In genomic region chr17:59107306-59107670, GRCh38 we compare ENCODE assay signal across 8 cellular contexts. TPM values are rescaled to one million over a fixed set of nuclear protein-coding genes. Genes with fewer than 3 reads are reported as not detected.
DNase-seq lines count a peak whose midpoint lies in the region; ATAC-seq and TF ChIP-seq lines count a peak whose summit lies in the region.

No MANE protein-coding gene starts in this region.

- H3K36me3 ChIP-seq in ascending aorta (peaks cover 3 to 6% of the 10 kb centered on the region in 2 donors), right lobe of liver (no peaks in the 10 kb centered on the region), transverse colon (peaks cover 0 to 1% (median 0%) of the 10 kb centered on the region in 4 donors)

- DNase-seq in activated CD8-positive, alpha-beta memory T cell treated with anti-CD3 and anti-CD28 coated beads, Interleukin-2, amount 10 ng/mL, durations not matched to agents 7 days and 5 days: no peak
- DNase-seq in activated CD8-positive, alpha-beta memory T cell treated with anti-CD3 and anti-CD28 coated beads, Interleukin-2, amount 50 U/mL, for 4 hours: no peak
- DNase-seq in ascending aorta (ENCODE audit: low spot score in 2 of 2): no peak
- no peak for DNase-seq in right lobe of liver
- no peak for DNase-seq in transverse colon
- DNase-seq in activated CD4-positive, CD25-positive, alpha-beta regulatory T cell (lab: John Stamatoyannopoulos, UW): no peak
- no peak for DNase-seq in stimulated activated CD4-positive, alpha-beta T cell treated with anti-CD3 and anti-CD28 coated beads, Interleukin-4, amount 100 ng/mL, for 1 hour

- in situ Hi-C loops in transverse colon (cut with MboI; ENCODE audit: low pct_ligation_motif_present in 1 of 4, low pct_unique_long_range_greater_than_20kb in 1 of 4, low sequenced_read_pairs in 3 of 4): no loop called here

- H3K9me3 ChIP-seq in ascending aorta (no peaks in the 10 kb centered on the region), right lobe of liver (no peaks in the 10 kb centered on the region), transverse colon (no peaks in the 10 kb centered on the region)

- CTCF ChIA-PET in activated CD8-positive, alpha-beta memory T cell treated with anti-CD3 and anti-CD28 coated beads, Interleukin-2, amount 10 ng/mL, durations not matched to agents 7 days and 5 days (lab: Charles Lee): interaction anchor here (1.0 to 1.7 kb wide), 2 partner anchors 44 to 48 kb away, joined by 3 to 7 read pairs; partner anchors contain the start of genes PRR11 and SKA2

- H3K4me3 ChIP-seq in ascending aorta: peak overlapping the region; percentile 78 to 95
- H3K4me3 ChIP-seq in right lobe of liver: peak overlapping the region; percentile 90 to 98 (median 97)
- peak overlapping the region; percentile 52 to 95 (median 76) for H3K4me3 ChIP-seq in transverse colon

- H3K36me3 Mint-ChIP-seq in activated CD8-positive, alpha-beta memory T cell treated with anti-CD3 and anti-CD28 coated beads, Interleukin-2, amount 10 ng/mL, durations not matched to agents 7 days and 5 days: peaks cover 36% of the 10 kb centered on the region

- H3K9me3 Mint-ChIP-seq in activated CD8-positive, alpha-beta memory T cell treated with anti-CD3 and anti-CD28 coated beads, Interleukin-2, amount 10 ng/mL, durations not matched to agents 7 days and 5 days (ENCODE audit: low read depth): no peaks in the 10 kb centered on the region

- H3K4me1 Mint-ChIP-seq in activated CD8-positive, alpha-beta memory T cell treated with anti-CD3 and anti-CD28 coated beads, Interleukin-2, amount 10 ng/mL, durations not matched to agents 7 days and 5 days: peaks cover 54% of the 10 kb centered on the region

- TF ChIP-seq CTCF in ascending aorta (IDR thresholded peaks at IDR 0.05) (no peak), right lobe of liver (IDR thresholded peaks at IDR 0.05) (no peak), transverse colon (IDR thresholded peaks at IDR 0.05) (no peak)

- WGBS in right lobe of liver (ENCODE audit: insufficient coverage, low coverage, low lambda C conversion rate, missing lambda C conversion rate): 1% methylated on average over 10 of the region's 10 CpGs
- 0 to 1% methylated on average over 8 to 10 of the region's 10 CpGs for WGBS in transverse colon (ENCODE audit: low coverage in 1 of 2), 2 donors

- no peak for TF ChIP-seq EP300 in transverse colon (IDR thresholded peaks at IDR 0.05; ENCODE audit: low read depth)

- H3K27me3 ChIP-seq in ascending aorta: no peaks in the 10 kb centered on the region
- H3K27me3 ChIP-seq in right lobe of liver: no peaks in the 10 kb centered on the region
- H3K27me3 ChIP-seq in transverse colon: no peaks in the 10 kb centered on the region

- peak overlapping the region; percentile 88 for H3K27ac Mint-ChIP-seq in activated CD8-positive, alpha-beta memory T cell treated with anti-CD3 and anti-CD28 coated beads, Interleukin-2, amount 10 ng/mL, durations not matched to agents 7 days and 5 days

- H3K27ac ChIP-seq in ascending aorta (peak overlapping the region; percentile 87 to 89), right lobe of liver (peak overlapping the region in 2 of 3 donors; percentile 40 to 83), transverse colon (peak overlapping the region; percentile 94 to 98 (median 97))

- H3K27me3 Mint-ChIP-seq in activated CD8-positive, alpha-beta memory T cell treated with anti-CD3 and anti-CD28 coated beads, Interleukin-2, amount 10 ng/mL, durations not matched to agents 7 days and 5 days: no peaks in the 10 kb centered on the region

- intact Hi-C loops in ascending aorta (cut with DNase I): loop anchor here (10.0 kb wide), 1 partner anchor 752 kb away; the partner anchor contains the start of gene SUPT4H1
- intact Hi-C loops in right lobe of liver (cut with DNase I): no loop called here
- intact Hi-C loops in transverse colon (cut with DNase I; ENCODE audit: low total_unique reads): loop anchor here (10.0 kb wide), 1 partner anchor 48 kb away; the partner anchor contains the start of genes PRR11 and SKA2

- ATAC-seq in activated CD8-positive, alpha-beta memory T cell treated with anti-CD3 and anti-CD28 coated beads, Interleukin-2, amount 10 ng/mL, durations not matched to agents 7 days and 5 days: peak; percentile 18
- ATAC-seq in right lobe of liver (no peak), GM21737 (IDR thresholded peaks at IDR 0.05; ENCODE audit: unreplicated experiment) (no peak)

- H3K4me1 ChIP-seq in ascending aorta (peaks cover 4 to 13% of the 10 kb centered on the region in 2 donors), right lobe of liver (peaks cover 0 to 15% (median 4%) of the 10 kb centered on the region in 4 donors), transverse colon (peaks cover 0 to 31% (median 11%) of the 10 kb centered on the region in 4 donors)

- H3K4me3 Mint-ChIP-seq in activated CD8-positive, alpha-beta memory T cell treated with anti-CD3 and anti-CD28 coated beads, Interleukin-2, amount 10 ng/mL, durations not matched to agents 7 days and 5 days: peak overlapping the region; percentile 95

- TF ChIP-seq POLR2A in right lobe of liver (IDR thresholded peaks at IDR 0.05) (no peak), transverse colon (IDR thresholded peaks at IDR 0.05) (no peak)

RNA-seq across cellular contexts. Expression of gene TRIM37, which starts 0.6 kb away (rescaled TPM):
- 10 to 100 TPM; 29.3 to 37.7 TPM for total RNA-seq in activated CD8-positive, alpha-beta memory T cell treated with anti-CD3 and anti-CD28 coated beads, Interleukin-2, amount 10 ng/mL, durations not matched to agents 7 days and 5 days
- total RNA-seq in ascending aorta: 15.0 TPM
- 10 to 100 TPM in 1 of 6 experiments, 1 to 10 TPM in 5; 7.2 to 11.0 (median 9.0) TPM for total RNA-seq in right lobe of liver
- 10 to 100 TPM in 3 of 4 donors, 1 to 10 TPM in 1; 2.2 to 18.3 (median 14.7) TPM for total RNA-seq in transverse colon

RNA-seq across cellular contexts. Expression of gene SKA2, which starts 47.7 kb away (rescaled TPM):
- 10 to 100 TPM; 77.8 to 78.0 TPM for total RNA-seq in activated CD8-positive, alpha-beta memory T cell treated with anti-CD3 and anti-CD28 coated beads, Interleukin-2, amount 10 ng/mL, durations not matched to agents 7 days and 5 days
- total RNA-seq in ascending aorta (15.4 TPM), right lobe of liver (10 to 100 TPM; 12.2 to 23.1 (median 13.5) TPM), transverse colon (10 to 100 TPM; 11.9 to 40.3 (median 22.3) TPM)

RNA-seq across cellular contexts. Expression of gene PRR11, which starts 48.3 kb away (rescaled TPM):
- 10 to 100 TPM; 65.4 to 69.8 TPM for total RNA-seq in activated CD8-positive, alpha-beta memory T cell treated with anti-CD3 and anti-CD28 coated beads, Interleukin-2, amount 10 ng/mL, durations not matched to agents 7 days and 5 days
- total RNA-seq in ascending aorta: 0.11 TPM
- 1 to 10 TPM in 1 of 6 experiments, under 1 TPM in 5; 0.49 to 1.9 (median 0.54) TPM for total RNA-seq in right lobe of liver
- total RNA-seq in transverse colon: 100 to 1,000 TPM in 1 of 4 donors, 10 to 100 TPM in 1, under 1 TPM in 1, not detected in 1; 0.68 to 115 (median 15.7) TPM

Comparison
In these comparisons a context has a peak if more than half of its experiments do, and no peak if none do; other contexts are left out.
1. intact Hi-C loops: an anchor here in ascending aorta (10.0 kb wide) and transverse colon (10.0 kb wide); none called in right lobe of liver.